29 cellular contexts compared by ENCODE assay signal in genomic region chr2:215066138-215066537, GRCh38.
"Had no signal": no experiment of that assay in that cellular context is flagged by ENCODE, and none has a peak within 500 bp of the region (broad histone marks: within the 10 kb centered on the region; RNA-seq: fewer than 3 reads in every experiment).

No MANE protein-coding gene starts in this region.

- H3K36me3 ChIP-seq: colonic mucosa, esophagus muscularis mucosa, gastrocnemius medialis, gastroesophageal sphincter, heart left ventricle, heart right ventricle had no signal

- H3K4me2 ChIP-seq: hepatocyte had no signal

- H3K27me3 ChIP-seq: colonic mucosa, dorsolateral prefrontal cortex, esophagus muscularis mucosa, foreskin keratinocyte, gastrocnemius medialis, gastroesophageal sphincter, heart left ventricle, heart right ventricle, hepatocyte had no signal

- H3K9me3 ChIP-seq: colonic mucosa, esophagus muscularis mucosa, gastrocnemius medialis, gastroesophageal sphincter, heart left ventricle, heart right ventricle had no signal

- H3K27me3 Mint-ChIP-seq: dendritic cell treated with granulocyte-macrophage colony-stimulating factor and Interleukin-4, amounts not matched to agents 40 ng/mL and 50 ng/mL, for 4 days; effector memory CD8-positive, alpha-beta T cell had no signal

- H3K4me1 ChIP-seq: colonic mucosa, foreskin keratinocyte, gastrocnemius medialis, gastroesophageal sphincter had no signal

- H3K4me3 ChIP-seq: colonic mucosa, coronary artery, dorsolateral prefrontal cortex, esophagus muscularis mucosa, gastrocnemius medialis, gastroesophageal sphincter, heart left ventricle, heart right ventricle, hepatocyte had no signal

- H3K9me3 Mint-ChIP-seq: dendritic cell treated with granulocyte-macrophage colony-stimulating factor and Interleukin-4, amounts not matched to agents 40 ng/mL and 50 ng/mL, for 4 days; endodermal cell had no signal

- ATAC-seq: effector memory CD8-positive, alpha-beta T cell; esophagus mucosa; foreskin keratinocyte; gastrocnemius medialis; gastroesophageal sphincter; heart left ventricle; heart right ventricle had no signal

- H3K27ac ChIP-seq: colonic mucosa, coronary artery, dorsolateral prefrontal cortex, epithelial cell of prostate, esophagus muscularis mucosa, foreskin keratinocyte, gastrocnemius medialis, gastroesophageal sphincter, heart left ventricle, heart right ventricle, hepatocyte had no signal

- H2AFZ ChIP-seq: hepatocyte had no signal

- FAIRE-seq: endometrium, endothelial cell of umbilical vein, frontal cortex had no signal

- H3K79me2 ChIP-seq: hepatocyte had no signal

- H3K4me3 Mint-ChIP-seq: dendritic cell treated with granulocyte-macrophage colony-stimulating factor and Interleukin-4, amounts not matched to agents 40 ng/mL and 50 ng/mL, for 4 days; effector memory CD8-positive, alpha-beta T cell; endodermal cell had no signal

- H3K4me1 Mint-ChIP-seq: endodermal cell had no signal

- DNase-seq: colonic mucosa; cortex of kidney; dermis blood vessel endothelial cell; dorsolateral prefrontal cortex; effector CD4-positive, alpha-beta T cell; effector CD8-positive, alpha-beta T cell; effector memory CD4-positive, alpha-beta T cell; effector memory CD8-positive, alpha-beta T cell; endodermal cell; erythroblast; foreskin fibroblast; foreskin keratinocyte; foreskin melanocyte; gastrocnemius medialis; glutamatergic neuron; head of caudate nucleus; heart left ventricle; heart right ventricle; hippocampal formation had no signal

- H3K27ac Mint-ChIP-seq: dendritic cell treated with granulocyte-macrophage colony-stimulating factor and Interleukin-4, amounts not matched to agents 40 ng/mL and 50 ng/mL, for 4 days; effector memory CD8-positive, alpha-beta T cell; endodermal cell had no signal
